2 cellular contexts compared by ENCODE assay signal in genomic region chr4:82547850-82548249, GRCh38. TPM values are rescaled to one million over a fixed set of nuclear protein-coding genes. Genes with fewer than 3 reads are reported as not detected.
"Had no signal": no experiment of that assay in that cellular context is flagged by ENCODE, and none has a peak within 500 bp of the region (broad histone marks: within the 10 kb centered on the region; RNA-seq: fewer than 3 reads in every experiment).

No MANE protein-coding gene starts in this region.

RNA-seq across cellular contexts. Expression of gene TMEM150C, which starts 13.9 kb away (rescaled TPM):
- total RNA-seq: LHCN-M2, MCF 10A had no signal
